In genomic region chr2:180219471-180219870, GRCh38 we compare ENCODE assay signal across 14 cellular contexts.
DNase-seq lines count a peak whose midpoint lies in the region; ATAC-seq and TF ChIP-seq lines count a peak whose summit lies in the region.
"Had no signal": no experiment of that assay in that cellular context is flagged by ENCODE, and none has a peak within 500 bp of the region (broad histone marks: within the 10 kb centered on the region; RNA-seq: fewer than 3 reads in every experiment).

No MANE protein-coding gene starts in this region.

- H3K27ac ChIP-seq in GM23248 = no peak overlapping the region
- H3K27ac ChIP-seq: KMS-11 had no signal

- H4K20me1 ChIP-seq in GM23248 (ENCODE audit: insufficient read depth) = no peaks in the 10 kb centered on the region

- H3K9me3 Mint-ChIP-seq in activated T-cell treated with anti-CD3 and anti-CD28 coated beads, Interleukin-2, amount 50 U/mL, for 4 hours = peaks cover 3% of the 10 kb centered on the region

- H3K27me3 Mint-ChIP-seq in activated T-cell treated with anti-CD3 and anti-CD28 coated beads, Interleukin-2, amount 50 U/mL, for 4 hours (ENCODE audit: low read depth) = peaks cover 5% of the 10 kb centered on the region

- no peaks in the 10 kb centered on the region for H3K9me2 ChIP-seq in GM23248 (ENCODE audit: insufficient read depth)

- in situ Hi-C loops in GM23248 (cut with MboI) = no loop called here
- in situ Hi-C loops in astrocyte of the spinal cord (cut with HindIII; ENCODE audit: low sequenced_read_pairs) = no loop called here

- no peak for TF ChIP-seq CTCF in astrocyte of the spinal cord (IDR thresholded peaks at IDR 0.05; ENCODE audit: low read depth, low read length)

- H3K9me3 ChIP-seq in GM23248 (ENCODE audit: low read depth) = no peaks in the 10 kb centered on the region

- H3K9ac ChIP-seq in GM23248 = no peak overlapping the region
- H3K9ac ChIP-seq: KMS-11 had no signal

- H3K4me1 ChIP-seq in GM23248 (ENCODE audit: insufficient read depth) = peaks cover 18% of the 10 kb centered on the region; the same call in 1 of the 2 replicates

- H3K27me3 ChIP-seq in GM23248 (replicated peaks; ENCODE audit: insufficient read depth) = no peaks in the 10 kb centered on the region
- H3K27me3 ChIP-seq: MG63 had no signal

- no peaks in the 10 kb centered on the region for H3K36me3 Mint-ChIP-seq in activated T-cell treated with anti-CD3 and anti-CD28 coated beads, Interleukin-2, amount 50 U/mL, for 4 hours (ENCODE audit: insufficient read depth)

- no peak overlapping the region for H3K4me3 Mint-ChIP-seq in activated T-cell treated with anti-CD3 and anti-CD28 coated beads, Interleukin-2, amount 50 U/mL, for 4 hours

- H2AFZ ChIP-seq in GM23248 = no peak overlapping the region

- peaks cover 5% of the 10 kb centered on the region; the same call in 1 of the 2 replicates for H3K36me3 ChIP-seq in GM23248 (ENCODE audit: low read depth)
- H3K36me3 ChIP-seq: MG63 had no signal

- ATAC-seq in GM21390 (IDR thresholded peaks at IDR 0.05; ENCODE audit: unreplicated experiment) = no peak
- no peak for ATAC-seq in activated T-cell treated with anti-CD3 and anti-CD28 coated beads, Interleukin-2, amount 50 U/mL, for 4 hours

- H3K79me2 ChIP-seq in GM23248 (ENCODE audit: insufficient read depth) = no peaks in the 10 kb centered on the region

- no peak overlapping the region for H3K4me3 ChIP-seq in GM23248
- H3K4me3 ChIP-seq in astrocyte of the spinal cord (ENCODE audit: low read depth, low read length) = no peak overlapping the region
- H3K4me3 ChIP-seq: MG63 had no signal

- no peak overlapping the region for H3K4me2 ChIP-seq in GM23248 (ENCODE audit: unreplicated experiment)
- H3K4me2 ChIP-seq: KMS-11 had no signal

- 57 to 65% methylated on average over 2 of the region's 2 CpGs for WGBS in GM23248 (ENCODE audit: low coverage in 1 of 2, low lambda C conversion rate in 2 of 2, missing lambda C conversion rate in 2 of 2), 2 experiments

- peaks cover 3% of the 10 kb centered on the region; the same call in 1 of the 2 replicates for H3F3A ChIP-seq in GM23248 (ENCODE audit: insufficient read depth)

- DNase-seq in AG20443 (ENCODE audit: low spot score) = peak; percentile 23
- DNase-seq in GM23248 = peak; percentile 27
- peak; percentile 10 for DNase-seq in astrocyte of the spinal cord (ENCODE audit: low read depth, low spot score)
- peak; percentile 11 for DNase-seq in myocyte (ENCODE audit: low read depth)
- DNase-seq in amniotic stem cell (lab: John Stamatoyannopoulos, UW) = no peak
- no peak for DNase-seq in activated T-cell treated with anti-CD3 and anti-CD28 coated beads, Interleukin-2, amount 50 U/mL, for 4 hours
- DNase-seq: C1 segment of cervical spinal cord, MG63, NCI-H1092 treated with DMSO at 0.1 percent for 48 hours, NCI-H1694 treated with DMSO at 0.1 percent for 48 hours, NCI-H2171, NCI-H510A had no signal

- no peaks in the 10 kb centered on the region for H3K4me1 Mint-ChIP-seq in activated T-cell treated with anti-CD3 and anti-CD28 coated beads, Interleukin-2, amount 50 U/mL, for 4 hours (ENCODE audit: low read depth)

Comparison
In these comparisons a context has a peak if more than half of its experiments do, and no peak if none do; other contexts are left out.
1. DNase-seq: peak in AG20443 (single experiment), GM23248 (single experiment), astrocyte of the spinal cord (single experiment) and myocyte (single experiment); none in amniotic stem cell (single experiment) and activated T-cell treated with anti-CD3 and anti-CD28 coated beads, Interleukin-2, amount 50 U/mL, for 4 hours (single experiment).